ENCODE assay signal across 1 cellular context in genomic region chrX:87392369-87392768, GRCh38.
TF ChIP-seq lines count a peak whose summit lies in the region.

No MANE protein-coding gene starts in this region.

TF ChIP-seq in K562, 482 proteins besides CTCF, POLR2A, EP300 and RAD21 (continued from another document):
- no peak for TF ChIP-seq YBX1 (IDR thresholded peaks at IDR 0.05)
- no peak for TF ChIP-seq ESRRA (IDR thresholded peaks at IDR 0.05; ENCODE audit: borderline replicate concordance, low read depth)
- TF ChIP-seq FOXA3 (CRISPR knock-in tag; conservative IDR thresholded peaks at IDR 0.05 in 1 of 2, IDR thresholded peaks at IDR 0.05 in 1 of 2): no peak
- no peak for TF ChIP-seq ZSCAN29 (IDR thresholded peaks at IDR 0.05)
- TF ChIP-seq PCBP1 (IDR thresholded peaks at IDR 0.05; ENCODE audit: low read depth, low read length, poor library complexity, severe bottlenecking): no peak
- TF ChIP-seq RBM25 (IDR thresholded peaks at IDR 0.05; ENCODE audit: low read depth, low read length, severe bottlenecking): no peak
- no peak for TF ChIP-seq SMARCA5 (IDR thresholded peaks at IDR 0.05)
- TF ChIP-seq, protein P1, sequence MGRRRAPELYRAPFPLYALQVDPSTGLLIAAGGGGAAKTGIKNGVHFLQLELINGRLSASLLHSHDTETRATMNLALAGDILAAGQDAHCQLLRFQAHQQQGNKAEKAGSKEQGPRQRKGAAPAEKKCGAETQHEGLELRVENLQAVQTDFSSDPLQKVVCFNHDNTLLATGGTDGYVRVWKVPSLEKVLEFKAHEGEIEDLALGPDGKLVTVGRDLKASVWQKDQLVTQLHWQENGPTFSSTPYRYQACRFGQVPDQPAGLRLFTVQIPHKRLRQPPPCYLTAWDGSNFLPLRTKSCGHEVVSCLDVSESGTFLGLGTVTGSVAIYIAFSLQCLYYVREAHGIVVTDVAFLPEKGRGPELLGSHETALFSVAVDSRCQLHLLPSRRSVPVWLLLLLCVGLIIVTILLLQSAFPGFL (CRISPR knock-in tag; IDR thresholded peaks at IDR 0.05): no peak
